12 cellular contexts compared by ENCODE assay signal in the genomic region with DNA sequence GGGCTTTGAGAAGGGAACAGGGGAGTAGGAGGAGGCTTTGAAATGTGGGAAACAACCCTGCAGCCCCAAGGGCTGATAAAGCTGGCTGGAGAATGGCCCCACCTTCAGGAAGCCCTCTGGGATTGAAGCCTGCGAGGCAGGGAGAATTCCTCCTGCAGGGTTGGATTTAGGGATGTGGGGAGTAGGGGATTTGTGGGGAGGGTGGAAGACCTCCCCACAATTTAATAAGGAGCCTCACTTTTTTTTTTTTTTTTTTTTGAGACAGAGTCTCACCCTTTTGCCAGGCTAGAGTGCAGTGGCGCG.
DNase-seq lines count a peak whose midpoint lies in the region; ATAC-seq and TF ChIP-seq lines count a peak whose summit lies in the region.
"Had no signal": no experiment of that assay in that cellular context is flagged by ENCODE, and none has a peak within 500 bp of the region (broad histone marks: within the 10 kb centered on the region; RNA-seq: fewer than 3 reads in every experiment).

No MANE protein-coding gene starts in this region.

- peaks cover 0 to 6% (median 0%) of the 10 kb centered on the region in 4 donors for H3K9me3 ChIP-seq in Peyer's patch
- no peaks in the 10 kb centered on the region for H3K9me3 ChIP-seq in mucosa of rectum (ENCODE audit: control insufficient read depth in 2 of 2, low read length in 2 of 2)
- no peaks in the 10 kb centered on the region for H3K9me3 ChIP-seq in transverse colon

- H3K4me1 ChIP-seq in Peyer's patch (peaks cover 0 to 19% (median 0%) of the 10 kb centered on the region in 4 donors), mucosa of rectum (ENCODE audit: control insufficient read depth in 2 of 2, insufficient read depth in 2 of 2, low read length in 2 of 2) (peaks cover 0 to 10% of the 10 kb centered on the region in 2 donors), transverse colon (peaks cover 0 to 22% (median 10%) of the 10 kb centered on the region in 4 donors)

- TF ChIP-seq EP300 in transverse colon (IDR thresholded peaks at IDR 0.05; ENCODE audit: low read depth): no peak

- H3K27me3 Mint-ChIP-seq in dendritic cell treated with granulocyte-macrophage colony-stimulating factor and Interleukin-4, amounts not matched to agents 40 ng/mL and 50 ng/mL, for 4 days: peaks cover 19% of the 10 kb centered on the region

- H3K9me3 Mint-ChIP-seq in dendritic cell treated with granulocyte-macrophage colony-stimulating factor and Interleukin-4, amounts not matched to agents 40 ng/mL and 50 ng/mL, for 4 days: no peaks in the 10 kb centered on the region
- H3K9me3 Mint-ChIP-seq: activated T-cell treated with anti-CD3 and anti-CD28 coated beads, Interleukin-2, amount 50 U/mL, for 24 hours; natural killer cell treated with Interleukin-12 subunit alpha and Interleukin-12 subunit beta and Interleukin-15 and Interleukin-18, amount 100 ng/mL, for 72 hours had no signal

- 77 to 80% methylated on average over 2 to 3 of the region's 3 CpGs for WGBS in transverse colon (ENCODE audit: low coverage in 1 of 2), 2 donors

- intact Hi-C loops in dendritic cell treated with granulocyte-macrophage colony-stimulating factor and Interleukin-4, amounts not matched to agents 40 ng/mL and 50 ng/mL, for 4 days (cut with micrococcal nuclease): no loop called here
- intact Hi-C loops in transverse colon (cut with DNase I; ENCODE audit: low total_unique reads): no loop called here

- DNase-seq in Peyer's patch: no peak
- no peak for DNase-seq in transverse colon
- no peak for DNase-seq in NCI-H524 (lab: John Stamatoyannopoulos, UW)
- no peak for DNase-seq in ecto neural progenitor cell (ENCODE audit: low spot score)
- DNase-seq: activated T-cell treated with anti-CD3 and anti-CD28 coated beads, Interleukin-2, amount 50 U/mL, for 24 hours; NCI-H526 treated with DMSO at 0.1 percent for 48 hours had no signal

- no peak overlapping the region for H3K4me3 Mint-ChIP-seq in dendritic cell treated with granulocyte-macrophage colony-stimulating factor and Interleukin-4, amounts not matched to agents 40 ng/mL and 50 ng/mL, for 4 days
- H3K4me3 Mint-ChIP-seq: activated T-cell treated with anti-CD3 and anti-CD28 coated beads, Interleukin-2, amount 50 U/mL, for 24 hours; natural killer cell treated with Interleukin-12 subunit alpha and Interleukin-12 subunit beta and Interleukin-15 and Interleukin-18, amount 100 ng/mL, for 72 hours had no signal

- no peak for ATAC-seq in HG02981 (IDR thresholded peaks at IDR 0.05; ENCODE audit: unreplicated experiment)
- ATAC-seq: activated CD4-positive, CD25-positive, alpha-beta regulatory T cell treated with anti-CD3 and anti-CD28 coated beads, Interleukin-2, amount 50 U/mL, for 24 hours; natural killer cell treated with Interleukin-12 subunit alpha and Interleukin-12 subunit beta and Interleukin-15 and Interleukin-18, amount 100 ng/mL, for 72 hours had no signal

- in situ Hi-C loops in transverse colon (cut with MboI; ENCODE audit: low pct_ligation_motif_present in 1 of 4, low pct_unique_long_range_greater_than_20kb in 1 of 4, low sequenced_read_pairs in 3 of 4): no loop called here

- no peaks in the 10 kb centered on the region for H3K36me3 ChIP-seq in Peyer's patch
- H3K36me3 ChIP-seq in mucosa of rectum (ENCODE audit: control insufficient read depth in 2 of 2, insufficient read depth in 2 of 2, low read length in 2 of 2): no peaks in the 10 kb centered on the region
- H3K36me3 ChIP-seq in transverse colon: no peaks in the 10 kb centered on the region

- peak overlapping the region; percentile 81 for H3K27ac Mint-ChIP-seq in dendritic cell treated with granulocyte-macrophage colony-stimulating factor and Interleukin-4, amounts not matched to agents 40 ng/mL and 50 ng/mL, for 4 days
- H3K27ac Mint-ChIP-seq: activated T-cell treated with anti-CD3 and anti-CD28 coated beads, Interleukin-2, amount 50 U/mL, for 24 hours; natural killer cell treated with Interleukin-12 subunit alpha and Interleukin-12 subunit beta and Interleukin-15 and Interleukin-18, amount 100 ng/mL, for 72 hours had no signal

- TF ChIP-seq POLR2A in Peyer's patch (IDR thresholded peaks at IDR 0.05) (no peak), transverse colon (IDR thresholded peaks at IDR 0.05) (no peak)

- peaks cover 68% of the 10 kb centered on the region for H3K4me1 Mint-ChIP-seq in dendritic cell treated with granulocyte-macrophage colony-stimulating factor and Interleukin-4, amounts not matched to agents 40 ng/mL and 50 ng/mL, for 4 days (ENCODE audit: low read depth)

- no peaks in the 10 kb centered on the region for H3K36me3 Mint-ChIP-seq in dendritic cell treated with granulocyte-macrophage colony-stimulating factor and Interleukin-4, amounts not matched to agents 40 ng/mL and 50 ng/mL, for 4 days (ENCODE audit: low read depth)
- H3K36me3 Mint-ChIP-seq: natural killer cell treated with Interleukin-12 subunit alpha and Interleukin-12 subunit beta and Interleukin-15 and Interleukin-18, amount 100 ng/mL, for 72 hours had no signal

- H3K4me3 ChIP-seq in Peyer's patch: no peak overlapping the region
- H3K4me3 ChIP-seq in mucosa of rectum (ENCODE audit: low read length in 2 of 2): no peak overlapping the region
- H3K4me3 ChIP-seq in transverse colon: no peak overlapping the region

- H3K9ac ChIP-seq in mucosa of rectum (ENCODE audit: low read depth in 1 of 2, low read length in 2 of 2): no peak overlapping the region

- TF ChIP-seq CTCF in Peyer's patch (IDR thresholded peaks at IDR 0.05) (no peak), transverse colon (IDR thresholded peaks at IDR 0.05) (no peak)

- no peaks in the 10 kb centered on the region for H3K27me3 ChIP-seq in Peyer's patch
- no peaks in the 10 kb centered on the region for H3K27me3 ChIP-seq in mucosa of rectum (ENCODE audit: control insufficient read depth in 2 of 2, insufficient read depth in 2 of 2, low read length in 2 of 2)
- no peaks in the 10 kb centered on the region for H3K27me3 ChIP-seq in transverse colon

- peak overlapping the region in 3 of 4 donors; percentile 64 to 84 (median 82) for H3K27ac ChIP-seq in Peyer's patch
- H3K27ac ChIP-seq in mucosa of rectum (ENCODE audit: low read depth in 2 of 2, low read length in 2 of 2): peak overlapping the region; percentile 36 to 80
- peak overlapping the region; percentile 76 to 87 (median 84) for H3K27ac ChIP-seq in transverse colon
- H3K27ac ChIP-seq: epithelial cell of prostate had no signal
